17 cellular contexts compared by ENCODE assay signal in genomic region chr21:46388206-46388880, GRCh38.
"Had no signal": no experiment of that assay in that cellular context is flagged by ENCODE, and none has a peak within 500 bp of the region (broad histone marks: within the 10 kb centered on the region; RNA-seq: fewer than 3 reads in every experiment).

No MANE protein-coding gene starts in this region.

- H3K27me3 Mint-ChIP-seq: central memory CD8-positive, alpha-beta T cell; naive thymus-derived CD4-positive, alpha-beta T cell; stimulated activated memory B cell treated with anti-CD40 and anti-IgM and Interleukin-4, amounts not matched to agents 10 μg/mL and 1 μg/mL and 100 μg/mL, for 72 hours; stimulated activated naive CD8-positive, alpha-beta T cell treated with anti-CD3 and anti-CD28 coated beads, Interleukin-15, Interleukin-2, amounts not matched to agents 100 ng/mL and 50 ng/mL, for 24 hours had no signal

- ATAC-seq: left colon; naive thymus-derived CD4-positive, alpha-beta T cell; stimulated activated memory B cell treated with anti-CD40 and anti-IgM and Interleukin-4, amounts not matched to agents 10 μg/mL and 1 μg/mL and 100 μg/mL, for 72 hours had no signal

- H3K4me3 Mint-ChIP-seq: central memory CD8-positive, alpha-beta T cell; naive thymus-derived CD4-positive, alpha-beta T cell; nephron progenitor cell; stimulated activated memory B cell treated with anti-CD40 and anti-IgM and Interleukin-4, amounts not matched to agents 10 μg/mL and 1 μg/mL and 100 μg/mL, for 72 hours; stimulated activated naive CD8-positive, alpha-beta T cell treated with anti-CD3 and anti-CD28 coated beads, Interleukin-15, Interleukin-2, amounts not matched to agents 100 ng/mL and 50 ng/mL, for 24 hours had no signal

- H3K4me3 ChIP-seq: esophagus squamous epithelium, smooth muscle cell, tibial nerve had no signal

- H3K27ac Mint-ChIP-seq: naive thymus-derived CD4-positive, alpha-beta T cell; stimulated activated memory B cell treated with anti-CD40 and anti-IgM and Interleukin-4, amounts not matched to agents 10 μg/mL and 1 μg/mL and 100 μg/mL, for 72 hours; stimulated activated naive CD8-positive, alpha-beta T cell treated with anti-CD3 and anti-CD28 coated beads, Interleukin-15, Interleukin-2, amounts not matched to agents 100 ng/mL and 50 ng/mL, for 24 hours had no signal

- H3K9me3 ChIP-seq: esophagus squamous epithelium, neutrophil, tibial nerve had no signal

- DNase-seq: effector memory CD4-positive, alpha-beta T cell; esophagus squamous epithelium; foreskin fibroblast; kidney; left colon; mammary epithelial cell; naive thymus-derived CD4-positive, alpha-beta T cell; nephron progenitor cell; right cardiac atrium; stimulated activated CD4-positive, alpha-beta T cell treated with anti-CD3 and anti-CD28 coated beads, Interleukin-4, amount 100 ng/mL, for 1 hour had no signal

- H3K4me1 Mint-ChIP-seq: central memory CD8-positive, alpha-beta T cell; stimulated activated memory B cell treated with anti-CD40 and anti-IgM and Interleukin-4, amounts not matched to agents 10 μg/mL and 1 μg/mL and 100 μg/mL, for 72 hours had no signal

- H3K9me3 Mint-ChIP-seq: central memory CD8-positive, alpha-beta T cell; stimulated activated memory B cell treated with anti-CD40 and anti-IgM and Interleukin-4, amounts not matched to agents 10 μg/mL and 1 μg/mL and 100 μg/mL, for 72 hours; stimulated activated naive CD8-positive, alpha-beta T cell treated with anti-CD3 and anti-CD28 coated beads, Interleukin-15, Interleukin-2, amounts not matched to agents 100 ng/mL and 50 ng/mL, for 24 hours had no signal

- H3K4me2 ChIP-seq: smooth muscle cell had no signal

- H3K27ac ChIP-seq: epithelial cell of prostate, esophagus squamous epithelium, neutrophil, tibial nerve had no signal

- H3K27me3 ChIP-seq: esophagus squamous epithelium, neutrophil, tibial nerve had no signal
